In the genomic region with DNA sequence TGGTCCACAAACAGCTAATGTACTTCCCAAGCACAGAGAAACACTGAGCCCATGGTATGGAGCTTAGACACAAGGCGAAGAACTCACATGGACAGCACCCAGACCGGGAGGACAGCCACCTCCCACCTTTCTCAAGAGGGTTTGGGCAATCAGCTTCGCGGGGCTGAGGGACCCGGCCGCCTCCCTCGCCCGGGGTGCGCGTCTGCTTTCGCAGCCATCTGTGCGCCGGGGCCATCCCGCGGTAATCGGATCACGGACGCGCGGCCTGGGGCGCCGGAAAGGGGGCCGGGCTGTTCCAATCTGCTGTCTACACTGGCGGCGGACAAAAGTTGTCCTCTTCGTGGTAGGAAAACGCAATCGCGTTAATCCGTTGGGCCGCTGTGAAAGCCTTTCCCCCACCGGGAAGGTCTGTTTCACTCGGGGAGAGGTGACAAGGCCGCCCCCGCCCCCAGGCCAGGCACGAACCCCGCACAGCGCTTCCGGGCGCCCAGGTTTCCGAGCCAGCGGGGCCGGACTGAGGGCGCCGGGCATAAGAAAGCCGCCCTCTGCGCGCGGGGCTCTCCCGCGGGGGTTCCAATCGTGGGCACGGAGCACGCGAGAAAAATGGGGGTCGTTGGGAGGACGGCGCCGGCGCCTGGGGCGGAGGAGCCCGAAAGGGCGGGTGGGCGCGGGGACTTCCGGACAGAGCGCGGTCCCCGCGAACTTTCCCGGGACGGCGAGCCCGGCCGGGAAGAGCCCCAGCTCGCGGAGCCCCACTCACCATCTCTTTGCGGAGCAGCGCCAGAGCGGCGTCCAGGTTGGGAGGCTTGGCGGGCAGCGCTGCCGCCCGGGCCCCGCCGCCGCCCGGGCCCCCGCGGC, we compare ENCODE assay signal across 8 cellular contexts. TPM values are rescaled to one million over a fixed set of nuclear protein-coding genes. Genes with fewer than 3 reads are reported as not detected.
DNase-seq lines count a peak whose midpoint lies in the region; ATAC-seq and TF ChIP-seq lines count a peak whose summit lies in the region.

No MANE protein-coding gene starts in this region.

- in situ Hi-C loops in GM13977 (cut with MboI; ENCODE audit: low pct_unique_long_range_greater_than_20kb, low sequenced_read_pairs, unreplicated experiment): no loop called here

- no peaks in the 10 kb centered on the region for H3K9me3 Mint-ChIP-seq in nephron
- H3K9me3 Mint-ChIP-seq in type B pancreatic cell: no peaks in the 10 kb centered on the region

- H3K4me3 Mint-ChIP-seq in nephron: peak overlapping the region; percentile 82 to 90 (median 89)
- H3K4me3 Mint-ChIP-seq in type B pancreatic cell: peak overlapping the region; percentile 87

- TF ChIP-seq CTCF in GM13977 (IDR thresholded peaks at IDR 0.05; ENCODE audit: extremely low read depth, insufficient read depth, missing control alignments): no peak
- TF ChIP-seq CTCF in nephron (IDR thresholded peaks at IDR 0.05; ENCODE audit: unreplicated experiment in 3 of 3): no peak
- no peak for TF ChIP-seq CTCF in type B pancreatic cell (conservative IDR thresholded peaks at IDR 0.05)

- H3K27me3 Mint-ChIP-seq in nephron (ENCODE audit: low read depth): peaks cover 59% of the 10 kb centered on the region
- peaks cover 9% of the 10 kb centered on the region for H3K27me3 Mint-ChIP-seq in type B pancreatic cell

- peaks cover 8% of the 10 kb centered on the region for H3K36me3 Mint-ChIP-seq in nephron (ENCODE audit: low read depth)
- peaks cover 7% of the 10 kb centered on the region for H3K36me3 Mint-ChIP-seq in type B pancreatic cell

- peak; percentile 25 for ATAC-seq in HG02623 (IDR thresholded peaks at IDR 0.05; ENCODE audit: unreplicated experiment)
- no peak for ATAC-seq in HG03097 (IDR thresholded peaks at IDR 0.05; ENCODE audit: low FRiP score, unreplicated experiment)

- DNase-seq in GM13977 (ENCODE audit: low spot score) (peak; percentile 57), NCI-H524 treated with DMSO at 0.1 percent for 48 hours (lab: John Stamatoyannopoulos, UW) (peak; percentile 20), activated T-cell treated with anti-CD3 and anti-CD28 coated beads for 4 hours (peak; percentile 15), fibroblast of gingiva (ENCODE audit: low read depth) (peak; percentile 36), type B pancreatic cell (ENCODE audit: extremely low spot score, unreplicated experiment) (no peak)

- H3K4me1 Mint-ChIP-seq in nephron (peaks cover 18% of the 10 kb centered on the region), type B pancreatic cell (ENCODE audit: unreplicated experiment) (peaks cover 16% of the 10 kb centered on the region)

- H3K27ac Mint-ChIP-seq in nephron (peak overlapping the region; percentile 17 to 68 (median 45)), type B pancreatic cell (peak overlapping the region; percentile 62)

RNA-seq across cellular contexts. Expression of gene FAM89A, which starts 0.7 kb away (rescaled TPM):
- 8.3 and 11.9 TPM in 2 replicates for total RNA-seq in type B pancreatic cell (ENCODE audit: low replicate concordance)
